ENCODE assay signal across 28 cellular contexts in the genomic region with DNA sequence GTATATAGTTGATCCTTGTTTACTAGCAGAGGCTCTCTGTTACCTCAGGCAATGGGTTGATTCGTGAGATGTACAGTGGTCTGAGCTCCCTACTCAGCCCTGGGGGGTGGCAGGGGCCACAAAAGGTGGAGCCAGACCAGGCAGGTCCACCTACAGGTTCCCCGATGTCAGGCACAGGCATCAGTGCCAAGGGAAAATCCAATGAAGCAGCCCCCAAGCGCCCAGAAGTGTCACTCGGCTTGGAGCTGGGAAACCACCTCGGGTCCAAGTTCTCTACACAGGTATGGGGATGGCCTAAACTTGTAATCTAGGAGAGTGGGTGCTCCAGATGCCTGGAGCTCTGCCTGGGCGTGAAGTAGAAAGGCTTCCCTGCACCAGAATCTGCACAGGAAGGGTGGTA.
"Had no signal": no experiment of that assay in that cellular context is flagged by ENCODE, and none has a peak within 500 bp of the region (broad histone marks: within the 10 kb centered on the region; RNA-seq: fewer than 3 reads in every experiment).

No MANE protein-coding gene starts in this region.

- H3K9me3 ChIP-seq: esophagus squamous epithelium, gastrocnemius medialis, left lung had no signal

- FAIRE-seq: colon, endometrium had no signal

- H3K79me2 ChIP-seq: hepatocyte had no signal

- H3K27ac ChIP-seq: coronary artery, epithelial cell of prostate, esophagus squamous epithelium, gastrocnemius medialis, hepatocyte, left lung had no signal

- H3K4me2 ChIP-seq: hepatocyte had no signal

- H3K36me3 ChIP-seq: esophagus squamous epithelium, gastrocnemius medialis, left lung had no signal

- H2AFZ ChIP-seq: hepatocyte had no signal

- ATAC-seq: effector memory CD8-positive, alpha-beta T cell; esophagus mucosa; gastrocnemius medialis; left cardiac atrium; left lung; left ventricle myocardium superior; naive thymus-derived CD4-positive, alpha-beta T cell had no signal

- H3K4me3 ChIP-seq: coronary artery, esophagus squamous epithelium, gastrocnemius medialis, hepatocyte, left lung, lung had no signal

- DNase-seq: dermis blood vessel endothelial cell; effector CD8-positive, alpha-beta T cell; effector memory CD8-positive, alpha-beta T cell; endodermal cell; erythroblast; esophagus squamous epithelium; foreskin fibroblast; foreskin melanocyte; gastrocnemius medialis; glutamatergic neuron; head of caudate nucleus; hypothalamus; immature natural killer cell; islet precursor cell; left cardiac atrium; left lung; left ventricle myocardium superior; mammary epithelial cell; mesendoderm; midbrain; naive thymus-derived CD4-positive, alpha-beta T cell had no signal

- H3K27me3 ChIP-seq: esophagus squamous epithelium, gastrocnemius medialis, hepatocyte, left lung had no signal

- H3K4me1 ChIP-seq: gastrocnemius medialis had no signal
